Comparison of ENCODE assay signal across 23 cellular contexts in the genomic region with DNA sequence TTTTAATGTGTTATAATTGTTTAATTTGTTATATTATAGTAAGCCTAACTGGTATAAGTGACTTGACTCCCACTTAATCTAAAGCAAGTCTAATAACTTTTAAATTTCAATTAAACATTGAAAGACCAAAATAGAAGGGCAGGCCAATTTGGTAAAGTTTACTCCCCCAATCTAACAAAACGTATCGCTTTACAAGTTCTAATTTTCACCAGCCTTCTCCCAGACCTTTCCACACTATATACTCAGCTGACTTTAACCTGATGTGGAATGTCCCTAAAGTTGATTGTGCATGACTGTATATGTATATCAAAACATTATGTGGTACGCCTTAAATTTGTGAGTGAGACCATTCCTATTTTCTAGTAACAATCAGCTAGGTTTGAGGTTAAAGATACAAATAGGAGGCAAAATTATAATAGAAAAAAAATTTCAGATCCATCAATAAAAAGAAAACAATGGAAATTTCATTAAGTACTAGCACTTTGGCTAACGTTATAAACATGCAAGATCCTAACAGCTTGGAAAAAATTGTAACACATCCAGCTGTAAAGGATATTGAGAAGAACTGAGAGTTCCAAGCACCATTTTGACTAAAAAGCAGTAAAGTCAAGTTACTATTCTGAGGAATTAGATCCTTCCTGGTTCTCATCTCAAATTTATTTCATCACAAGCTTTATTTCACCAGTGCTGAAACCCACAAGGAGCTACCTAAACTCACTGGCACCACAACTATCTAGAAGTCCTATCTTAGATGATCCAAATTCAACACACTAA.
DNase-seq lines count a peak whose midpoint lies in the region; ATAC-seq and TF ChIP-seq lines count a peak whose summit lies in the region.
"Had no signal": no experiment of that assay in that cellular context is flagged by ENCODE, and none has a peak within 500 bp of the region (broad histone marks: within the 10 kb centered on the region; RNA-seq: fewer than 3 reads in every experiment).

No MANE protein-coding gene starts in this region.

- intact Hi-C loops in Right ventricle myocardium superior (cut with DNase I) (no loop called here), cardiac septum (cut with DNase I) (no loop called here), testis (cut with DNase I; ENCODE audit: low total_unique reads) (no loop called here)

- H3K27ac Mint-ChIP-seq in GM23338: peak overlapping the region; percentile 81; the same call in 1 of the 2 replicates
- H3K27ac Mint-ChIP-seq: CD14-positive monocyte; CD4-positive, alpha-beta T cell; CD8-positive, alpha-beta memory T cell; H9; HFFc6 had no signal

- H3K9me3 ChIP-seq in testis: no peaks in the 10 kb centered on the region
- H3K9me3 ChIP-seq: A549, BE2C had no signal

- H3K27ac ChIP-seq in GM23338 (ENCODE audit: low read depth) (no peak overlapping the region), testis (peak overlapping the region; percentile 44 to 69)
- H3K27ac ChIP-seq: A549; BLaER1 treated with 17β-estradiol and CSF1 and Interleukin-3, amounts not matched to agents 10 nM and 100 nM; GM23248 had no signal

- no peak overlapping the region for H3K4me2 ChIP-seq in GM23338
- H3K4me2 ChIP-seq: A549; BLaER1 treated with 17β-estradiol and CSF1 and Interleukin-3, amounts not matched to agents 10 nM and 100 nM had no signal

- no peak overlapping the region for H3K4me3 Mint-ChIP-seq in GM23338
- H3K4me3 Mint-ChIP-seq: CD14-positive monocyte; CD4-positive, alpha-beta T cell; CD8-positive, alpha-beta memory T cell; H9; HFFc6 had no signal

- H3K36me3 ChIP-seq in GM23338 (ENCODE audit: insufficient read depth) (no peaks in the 10 kb centered on the region), testis (ENCODE audit: low read depth, missing control alignments) (no peaks in the 10 kb centered on the region)
- H3K36me3 ChIP-seq: BE2C; BLaER1 treated with 17β-estradiol and CSF1 and Interleukin-3, amounts not matched to agents 10 nM and 100 nM had no signal

- TF ChIP-seq POLR2A in testis (IDR thresholded peaks at IDR 0.05): no peak

- WGBS in testis, 2 donors: 59 to 62% methylated on average over 4 of the region's 4 CpGs

- H3F3A ChIP-seq in GM23338 (replicated peaks; ENCODE audit: low read depth): no peaks in the 10 kb centered on the region

- no peaks in the 10 kb centered on the region for H3K4me1 Mint-ChIP-seq in GM23338
- H3K4me1 Mint-ChIP-seq: CD14-positive monocyte; CD8-positive, alpha-beta memory T cell; H9 had no signal

- TF ChIP-seq CTCF in GM23338 (conservative IDR thresholded peaks at IDR 0.05; ENCODE audit: low read depth in 2 of 2) (no peak), testis (IDR thresholded peaks at IDR 0.05) (no peak)

- no peaks in the 10 kb centered on the region for H4K20me1 ChIP-seq in GM23338 (replicated peaks; ENCODE audit: insufficient read depth)
- H4K20me1 ChIP-seq: BLaER1 treated with 17β-estradiol and CSF1 and Interleukin-3, amounts not matched to agents 10 nM and 100 nM had no signal

- peak; percentile 29 for ATAC-seq in Right ventricle myocardium superior (ENCODE audit: poor library complexity)
- no peak for ATAC-seq in GM23338
- ATAC-seq in HG03095 (IDR thresholded peaks at IDR 0.05; ENCODE audit: unreplicated experiment): no peak
- ATAC-seq: A549, GM12878, HCT116 had no signal

- H2AFZ ChIP-seq in GM23338: no peak overlapping the region
- H2AFZ ChIP-seq: GM23248 had no signal

- H3K27me3 Mint-ChIP-seq in GM23338 (ENCODE audit: insufficient read depth, low read depth, poor library complexity): no peaks in the 10 kb centered on the region

- H3K9me3 Mint-ChIP-seq in GM23338: peaks cover 6% of the 10 kb centered on the region; the same call in 1 of the 3 replicates
- H3K9me3 Mint-ChIP-seq: CD4-positive, alpha-beta T cell; CD8-positive, alpha-beta memory T cell had no signal

- DNase-seq in Right ventricle myocardium superior: no peak
- no peak for DNase-seq in cardiac septum (ENCODE audit: low spot score)
- no peak for DNase-seq in GM23338 (ENCODE audit: low spot score)
- peak; percentile 64 for DNase-seq in left kidney (ENCODE audit: low read depth, low spot score)
- no peak for DNase-seq in testis
- DNase-seq in NCI-H2107 (lab: John Stamatoyannopoulos, UW): no peak
- DNase-seq: 8988T; ACHN; AML-193; BE2C; CD4-positive, alpha-beta T cell; CD8-positive, alpha-beta memory T cell; DMS79; GDM1; GM23248; H9; HFFc6 had no signal

- H3K27me3 ChIP-seq in GM23338 (ENCODE audit: insufficient read depth) (no peaks in the 10 kb centered on the region), testis (no peaks in the 10 kb centered on the region)
- H3K27me3 ChIP-seq: BE2C; BLaER1 treated with 17β-estradiol and CSF1 and Interleukin-3, amounts not matched to agents 10 nM and 100 nM had no signal

- H3K4me1 ChIP-seq in GM23338 (ENCODE audit: insufficient read depth) (no peaks in the 10 kb centered on the region), testis (peaks cover 6% of the 10 kb centered on the region)
- H3K4me1 ChIP-seq: A549; BE2C; BLaER1 treated with 17β-estradiol and CSF1 and Interleukin-3, amounts not matched to agents 10 nM and 100 nM had no signal

- H3K4me3 ChIP-seq in GM23338: no peak overlapping the region
- H3K4me3 ChIP-seq in testis: no peak overlapping the region
- H3K4me3 ChIP-seq: A549; BLaER1 treated with 17β-estradiol and CSF1 and Interleukin-3, amounts not matched to agents 10 nM and 100 nM; GM12878; GM23248 had no signal

- H3K36me3 Mint-ChIP-seq in GM23338 (ENCODE audit: low read depth): peaks cover 12% of the 10 kb centered on the region; the same call in 2 of the 3 replicates
- H3K36me3 Mint-ChIP-seq: CD14-positive monocyte; CD8-positive, alpha-beta memory T cell had no signal

- H3K79me2 ChIP-seq in GM23338 (replicated peaks; ENCODE audit: insufficient read depth): no peaks in the 10 kb centered on the region

- no peaks in the 10 kb centered on the region for H3K9me2 ChIP-seq in GM23338 (ENCODE audit: insufficient read depth)

TF ChIP-seq in GM23338, 12 proteins besides CTCF, POLR2A, EP300 and RAD21 (continues in another document):
- TF ChIP-seq, protein P1, sequence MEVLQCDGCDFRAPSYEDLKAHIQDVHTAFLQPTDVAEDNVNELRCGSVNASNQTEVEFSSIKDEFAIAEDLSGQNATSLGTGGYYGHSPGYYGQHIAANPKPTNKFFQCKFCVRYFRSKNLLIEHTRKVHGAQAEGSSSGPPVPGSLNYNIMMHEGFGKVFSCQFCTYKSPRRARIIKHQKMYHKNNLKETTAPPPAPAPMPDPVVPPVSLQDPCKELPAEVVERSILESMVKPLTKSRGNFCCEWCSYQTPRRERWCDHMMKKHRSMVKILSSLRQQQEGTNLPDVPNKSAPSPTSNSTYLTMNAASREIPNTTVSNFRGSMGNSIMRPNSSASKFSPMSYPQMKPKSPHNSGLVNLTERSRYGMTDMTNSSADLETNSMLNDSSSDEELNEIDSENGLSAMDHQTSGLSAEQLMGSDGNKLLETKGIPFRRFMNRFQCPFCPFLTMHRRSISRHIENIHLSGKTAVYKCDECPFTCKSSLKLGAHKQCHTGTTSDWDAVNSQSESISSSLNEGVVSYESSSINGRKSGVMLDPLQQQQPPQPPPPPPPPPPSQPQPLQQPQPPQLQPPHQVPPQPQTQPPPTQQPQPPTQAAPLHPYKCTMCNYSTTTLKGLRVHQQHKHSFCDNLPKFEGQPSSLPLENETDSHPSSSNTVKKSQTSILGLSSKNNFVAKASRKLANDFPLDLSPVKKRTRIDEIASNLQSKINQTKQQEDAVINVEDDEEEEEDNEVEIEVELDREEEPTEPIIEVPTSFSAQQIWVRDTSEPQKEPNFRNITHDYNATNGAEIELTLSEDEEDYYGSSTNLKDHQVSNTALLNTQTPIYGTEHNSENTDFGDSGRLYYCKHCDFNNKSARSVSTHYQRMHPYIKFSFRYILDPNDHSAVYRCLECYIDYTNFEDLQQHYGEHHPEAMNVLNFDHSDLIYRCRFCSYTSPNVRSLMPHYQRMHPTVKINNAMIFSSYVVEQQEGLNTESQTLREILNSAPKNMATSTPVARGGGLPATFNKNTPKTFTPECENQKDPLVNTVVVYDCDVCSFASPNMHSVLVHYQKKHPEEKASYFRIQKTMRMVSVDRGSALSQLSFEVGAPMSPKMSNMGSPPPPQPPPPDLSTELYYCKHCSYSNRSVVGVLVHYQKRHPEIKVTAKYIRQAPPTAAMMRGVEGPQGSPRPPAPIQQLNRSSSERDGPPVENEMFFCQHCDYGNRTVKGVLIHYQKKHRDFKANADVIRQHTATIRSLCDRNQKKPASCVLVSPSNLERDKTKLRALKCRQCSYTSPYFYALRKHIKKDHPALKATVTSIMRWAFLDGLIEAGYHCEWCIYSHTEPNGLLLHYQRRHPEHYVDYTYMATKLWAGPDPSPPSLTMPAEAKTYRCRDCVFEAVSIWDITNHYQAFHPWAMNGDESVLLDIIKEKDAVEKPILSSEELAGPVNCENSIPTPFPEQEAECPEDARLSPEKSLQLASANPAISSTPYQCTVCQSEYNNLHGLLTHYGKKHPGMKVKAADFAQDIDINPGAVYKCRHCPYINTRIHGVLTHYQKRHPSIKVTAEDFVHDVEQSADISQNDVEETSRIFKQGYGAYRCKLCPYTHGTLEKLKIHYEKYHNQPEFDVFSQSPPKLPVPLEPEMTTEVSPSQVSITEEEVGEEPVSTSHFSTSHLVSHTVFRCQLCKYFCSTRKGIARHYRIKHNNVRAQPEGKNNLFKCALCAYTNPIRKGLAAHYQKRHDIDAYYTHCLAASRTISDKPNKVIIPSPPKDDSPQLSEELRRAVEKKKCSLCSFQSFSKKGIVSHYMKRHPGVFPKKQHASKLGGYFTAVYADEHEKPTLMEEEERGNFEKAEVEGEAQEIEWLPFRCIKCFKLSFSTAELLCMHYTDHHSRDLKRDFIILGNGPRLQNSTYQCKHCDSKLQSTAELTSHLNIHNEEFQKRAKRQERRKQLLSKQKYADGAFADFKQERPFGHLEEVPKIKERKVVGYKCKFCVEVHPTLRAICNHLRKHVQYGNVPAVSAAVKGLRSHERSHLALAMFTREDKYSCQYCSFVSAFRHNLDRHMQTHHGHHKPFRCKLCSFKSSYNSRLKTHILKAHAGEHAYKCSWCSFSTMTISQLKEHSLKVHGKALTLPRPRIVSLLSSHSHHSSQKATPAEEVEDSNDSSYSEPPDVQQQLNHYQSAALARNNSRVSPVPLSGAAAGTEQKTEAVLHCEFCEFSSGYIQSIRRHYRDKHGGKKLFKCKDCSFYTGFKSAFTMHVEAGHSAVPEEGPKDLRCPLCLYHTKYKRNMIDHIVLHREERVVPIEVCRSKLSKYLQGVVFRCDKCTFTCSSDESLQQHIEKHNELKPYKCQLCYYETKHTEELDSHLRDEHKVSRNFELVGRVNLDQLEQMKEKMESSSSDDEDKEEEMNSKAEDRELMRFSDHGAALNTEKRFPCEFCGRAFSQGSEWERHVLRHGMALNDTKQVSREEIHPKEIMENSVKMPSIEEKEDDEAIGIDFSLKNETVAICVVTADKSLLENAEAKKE (CRISPR knock-in tag; IDR thresholded peaks at IDR 0.05): no peak
- no peak for TF ChIP-seq EZH2 (IDR thresholded peaks at IDR 0.05; ENCODE audit: low read depth, unreplicated experiment)
- no peak for TF ChIP-seq ZNF114 (CRISPR knock-in tag; IDR thresholded peaks at IDR 0.05)
